2 cellular contexts compared by ENCODE assay signal in genomic region chr4:3774253-3774883, GRCh38.
A peak's percentile ranks its signal among the peaks of the same experiment; 100 is the strongest.
TF ChIP-seq lines count a peak whose summit lies in the region.

No MANE protein-coding gene starts in this region.

TF ChIP-seq in HepG2, 621 proteins besides CTCF, POLR2A, EP300 and RAD21:
- TF ChIP-seq ZNF335 (CRISPR knock-in tag; IDR thresholded peaks at IDR 0.05) (no peak), MNT (IDR thresholded peaks at IDR 0.05) (peak; percentile 91), AHR (CRISPR knock-in tag; IDR thresholded peaks at IDR 0.05) (no peak), ZMYM3 (CRISPR knock-in tag; IDR thresholded peaks at IDR 0.05) (peak; percentile 63; the same call in 1 of the 2 replicates), ZNF761 (CRISPR knock-in tag; conservative IDR thresholded peaks at IDR 0.05) (no peak), SCMH1 (CRISPR knock-in tag; IDR thresholded peaks at IDR 0.05; ENCODE audit: borderline replicate concordance) (no peak), ZFP62 (CRISPR knock-in tag; IDR thresholded peaks at IDR 0.05) (no peak), NKX3-1 (CRISPR knock-in tag; IDR thresholded peaks at IDR 0.05) (no peak), NRL (CRISPR knock-in tag; IDR thresholded peaks at IDR 0.05; ENCODE audit: borderline replicate concordance) (no peak), ZNF629 (CRISPR knock-in tag; conservative IDR thresholded peaks at IDR 0.05) (peak; percentile 96), PBX2 (CRISPR knock-in tag; IDR thresholded peaks at IDR 0.05) (no peak), ZC3H13 (CRISPR knock-in tag; IDR thresholded peaks at IDR 0.05) (no peak), BCL6 (CRISPR knock-in tag; IDR thresholded peaks at IDR 0.05) (no peak; the same call in 1 of the 2 replicates), GABPA (IDR thresholded peaks at IDR 0.05; ENCODE audit: low read depth, low read length) (no peak), GABPA (CRISPR knock-in tag; IDR thresholded peaks at IDR 0.05; ENCODE audit: low read depth) (no peak), HHEX (CRISPR knock-in tag; IDR thresholded peaks at IDR 0.05) (no peak), ZNF597 (CRISPR knock-in tag; IDR thresholded peaks at IDR 0.05) (no peak)
TF ChIP-seq in HepG2: peak in this region for 3.

TF ChIP-seq in K562, 482 proteins besides CTCF, POLR2A, EP300 and RAD21:
- TF ChIP-seq TAF7 (tag; IDR thresholded peaks at IDR 0.05) (no peak), ADNP (tag; IDR thresholded peaks at IDR 0.05) (0 out of 2 replicates have a peak, but pooled peaks have one; percentile 45), CCAR2 (IDR thresholded peaks at IDR 0.05; ENCODE audit: low read depth, low read length) (no peak), CREB3L1 (IDR thresholded peaks at IDR 0.05; ENCODE audit: borderline replicate concordance, low read depth) (no peak), POLR2G (IDR thresholded peaks at IDR 0.05; ENCODE audit: low read depth, low read length) (no peak), RAD51 (IDR thresholded peaks at IDR 0.05; ENCODE audit: borderline replicate concordance, low read depth) (peak; percentile 22; the same call in 1 of the 2 replicates), RBM25 (IDR thresholded peaks at IDR 0.05; ENCODE audit: low read depth, low read length, severe bottlenecking) (peak; percentile 80), SIN3A (IDR thresholded peaks at IDR 0.05; ENCODE audit: borderline replicate concordance in 2 of 2, control insufficient read depth in 1 of 2, low read depth in 2 of 2, low read length in 2 of 2) (no peak), RBM39 (optimal IDR thresholded peaks at IDR 0.05; ENCODE audit: low read depth, low read length) (no peak), USF1 (CRISPR knock-in tag; IDR thresholded peaks at IDR 0.05) (peak; percentile 63), KDM1A (IDR thresholded peaks at IDR 0.05) (peak in 1 of 2 experiments; percentile 21; a peak in 1 of 4 replicates), ZNF586 (CRISPR knock-in tag; conservative IDR thresholded peaks at IDR 0.05) (no peak), TFE3 (CRISPR knock-in tag; IDR thresholded peaks at IDR 0.05) (peak; percentile 26), ZNF408 (CRISPR knock-in tag; IDR thresholded peaks at IDR 0.05; ENCODE audit: low read depth) (no peak), BHLHE40 (IDR thresholded peaks at IDR 0.05; ENCODE audit: low read length) (peak; percentile 28; the same call in 1 of the 2 replicates), POLR2B (IDR thresholded peaks at IDR 0.05; ENCODE audit: low read depth, partially characterized antibody) (no peak), BCOR (IDR thresholded peaks at IDR 0.05) (peak; percentile 57; the same call in 1 of the 2 replicates), SRSF9 (IDR thresholded peaks at IDR 0.05; ENCODE audit: borderline replicate concordance, low read depth, low read length) (no peak), USF2 (CRISPR knock-in tag; IDR thresholded peaks at IDR 0.05) (peak; percentile 6; the same call in 1 of the 2 replicates)
